19 cellular contexts compared by ENCODE assay signal in genomic region chr3:27194494-27194893, GRCh38.
A peak's percentile ranks its signal among the peaks of the same experiment; 100 is the strongest.
DNase-seq lines count a peak whose midpoint lies in the region; ATAC-seq, FAIRE-seq and TF ChIP-seq lines count a peak whose summit lies in the region.
"Had no signal": no experiment of that assay in that cellular context is flagged by ENCODE, and none has a peak within 500 bp of the region (broad histone marks: within the 10 kb centered on the region; RNA-seq: fewer than 3 reads in every experiment).

No MANE protein-coding gene starts in this region.

- H2BK12ac ChIP-seq in mesenchymal stem cell (ENCODE audit: low read length in 2 of 2), result no peak overlapping the region

- no peaks in the 10 kb centered on the region for H3K4me1 Mint-ChIP-seq in stimulated activated naive B cell treated with anti-CD40 and anti-IgM and Interleukin-4, amounts not matched to agents 10 μg/mL and 1 μg/mL and 100 μg/mL, for 72 hours

- peaks cover 4 to 12% of the 10 kb centered on the region in 2 donors for H3K9me3 Mint-ChIP-seq in stimulated activated naive B cell treated with anti-CD40 and anti-IgM and Interleukin-4, amounts not matched to agents 10 μg/mL and 1 μg/mL and 100 μg/mL, for 72 hours

- H3K4me2 ChIP-seq in A549 (peak overlapping the region; percentile 58), PC-9 (peak overlapping the region; percentile 46), mesenchymal stem cell (ENCODE audit: low read length, poor library complexity, severe bottlenecking) (no peak overlapping the region), hepatocyte (no peak overlapping the region)
- H3K4me2 ChIP-seq: BLaER1 treated with 17β-estradiol and CSF1 and Interleukin-3, amounts not matched to agents 10 nM and 100 nM had no signal

- TSS peak; percentile 71 for BruUV-seq in PC-9 (replicated peaks; lab: Mats Ljungman, UMichigan)

- H3F3A ChIP-seq in PC-9 (ENCODE audit: insufficient read depth, low read depth), result peaks cover 11% of the 10 kb centered on the region; the same call in 1 of the 2 replicates

- H3K36me3 ChIP-seq in PC-9 (ENCODE audit: low read depth) (no peaks in the 10 kb centered on the region), mesenchymal stem cell (ENCODE audit: control insufficient read depth in 1 of 2, insufficient read depth in 2 of 2, low read depth in 1 of 2, low read length in 2 of 2) (peaks cover 0 to 75% of the 10 kb centered on the region in 2 experiments), hepatocyte (replicated peaks; ENCODE audit: insufficient read depth, low read depth) (no peaks in the 10 kb centered on the region)
- H3K36me3 ChIP-seq: Peyer's patch had no signal

- CTCF ChIA-PET in A549 (lab: Yijun Ruan, JAX) (no interaction called here), PC-9 (lab: Charles Lee) (no interaction called here)

- H3K4me1 ChIP-seq in A549, result peaks cover 19% of the 10 kb centered on the region
- H3K4me1 ChIP-seq in PC-9 (replicated peaks; ENCODE audit: insufficient read depth), result peaks cover 17% of the 10 kb centered on the region
- H3K4me1 ChIP-seq in mesenchymal stem cell (ENCODE audit: control insufficient read depth, insufficient read depth, low read depth, low read length), result no peaks in the 10 kb centered on the region
- H3K4me1 ChIP-seq in hepatocyte (ENCODE audit: insufficient read depth), result no peaks in the 10 kb centered on the region
- H3K4me1 ChIP-seq: BLaER1 treated with 17β-estradiol and CSF1 and Interleukin-3, amounts not matched to agents 10 nM and 100 nM; Peyer's patch had no signal

- no peaks in the 10 kb centered on the region for H3K79me2 ChIP-seq in PC-9 (ENCODE audit: low read depth)
- H3K79me2 ChIP-seq in hepatocyte, result no peaks in the 10 kb centered on the region

- POLR2A ChIA-PET in A549 (lab: Yijun Ruan, JAX), result no interaction called here
- POLR2A ChIA-PET in PC-9 (lab: Charles Lee; ENCODE audit: unreplicated experiment), result no interaction called here

- no peak overlapping the region for H3K4ac ChIP-seq in mesenchymal stem cell (ENCODE audit: low read depth in 1 of 2, low read length in 2 of 2)

- no peak for TF ChIP-seq POLR2A in A549 (IDR thresholded peaks at IDR 0.05; ENCODE audit: low read length)

- H3K9me2 ChIP-seq in PC-9 (ENCODE audit: insufficient read depth), result no peaks in the 10 kb centered on the region
- H3K9me2 ChIP-seq in hepatocyte (replicated peaks; ENCODE audit: insufficient read depth), result no peaks in the 10 kb centered on the region

- H4K8ac ChIP-seq in mesenchymal stem cell (ENCODE audit: low read length), result no peak overlapping the region

- H3K18ac ChIP-seq in mesenchymal stem cell (ENCODE audit: low read depth in 1 of 2, low read length in 2 of 2), result no peak overlapping the region

- H3K14ac ChIP-seq in mesenchymal stem cell (ENCODE audit: low read length in 2 of 2), result no peak overlapping the region

- H3K4me3 Mint-ChIP-seq in stimulated activated naive B cell treated with anti-CD40 and anti-IgM and Interleukin-4, amounts not matched to agents 10 μg/mL and 1 μg/mL and 100 μg/mL, for 72 hours, result no peak overlapping the region

- no peak overlapping the region for H4K91ac ChIP-seq in mesenchymal stem cell (ENCODE audit: low read length)

- peak overlapping the region; percentile 66 to 76 for H3K27ac ChIP-seq in A549
- H3K27ac ChIP-seq in PC-9, result peak overlapping the region; percentile 75
- peak overlapping the region; percentile 61 for H3K27ac ChIP-seq in mesenchymal stem cell (ENCODE audit: low read length, poor library complexity, severe bottlenecking)
- H3K27ac ChIP-seq in hepatocyte, result no peak overlapping the region
- H3K27ac ChIP-seq: 22Rv1; BLaER1 treated with 17β-estradiol and CSF1 and Interleukin-3, amounts not matched to agents 10 nM and 100 nM; Peyer's patch had no signal

- ATAC-seq in A549, result peak in 1 of 2 experiments; percentile 19; a peak in 1 of 6 replicates
- no peak for ATAC-seq in stimulated activated naive B cell treated with anti-CD40 and anti-IgM and Interleukin-4, amounts not matched to agents 10 μg/mL and 1 μg/mL and 100 μg/mL, for 72 hours (replicated peaks)

- no peak overlapping the region for H3K9ac ChIP-seq in mesenchymal stem cell (ENCODE audit: low read length)
- H3K9ac ChIP-seq: BLaER1 treated with 17β-estradiol and CSF1 and Interleukin-3, amounts not matched to agents 10 nM and 100 nM had no signal

- in situ Hi-C loops in astrocyte of the spinal cord (cut with HindIII; ENCODE audit: low sequenced_read_pairs), result no loop called here

- H3K27me3 Mint-ChIP-seq in stimulated activated naive B cell treated with anti-CD40 and anti-IgM and Interleukin-4, amounts not matched to agents 10 μg/mL and 1 μg/mL and 100 μg/mL, for 72 hours, result no peaks in the 10 kb centered on the region

- no peaks in the 10 kb centered on the region for H4K20me1 ChIP-seq in PC-9 (ENCODE audit: insufficient read depth)
- no peaks in the 10 kb centered on the region for H4K20me1 ChIP-seq in hepatocyte (ENCODE audit: insufficient read depth, poor library complexity, severe bottlenecking)
- H4K20me1 ChIP-seq: BLaER1 treated with 17β-estradiol and CSF1 and Interleukin-3, amounts not matched to agents 10 nM and 100 nM had no signal

- no peak for DNase-seq in A549 (ENCODE audit: low read depth in 1 of 2, low spot score in 1 of 2)
- no peak for DNase-seq in PC-9
- DNase-seq in astrocyte of the spinal cord (ENCODE audit: low read depth, low spot score), result peak; percentile 31
- DNase-seq in mesenchymal stem cell, result peak; percentile 10
- no peak for DNase-seq in stimulated activated naive B cell treated with anti-CD40 and anti-IgM and Interleukin-4, amounts not matched to agents 10 μg/mL and 1 μg/mL and 100 μg/mL, for 72 hours
- DNase-seq in Kasumi-1 (lab: John Stamatoyannopoulos, UW), result no peak
- no peak for DNase-seq in activated CD8-positive, alpha-beta memory T cell treated with anti-CD3 and anti-CD28 coated beads for 24 hours
- DNase-seq in hepatocyte (ENCODE audit: low spot score), result no peak
- DNase-seq: GF-D8, GOT3, KG1, NCI-H1092 treated with DMSO at 0.1 percent for 48 hours, NCI-H2081 treated with DMSO at 0.1 percent for 48 hours, Peyer's patch, Right ventricle myocardium superior had no signal

- no peak overlapping the region for H2AK5ac ChIP-seq in mesenchymal stem cell (ENCODE audit: low read length, severe bottlenecking)

- H2BK5ac ChIP-seq in mesenchymal stem cell (ENCODE audit: low read depth, low read length, poor library complexity, severe bottlenecking), result no peak overlapping the region

- H2BK120ac ChIP-seq in mesenchymal stem cell (ENCODE audit: low read depth, low read length), result no peak overlapping the region

- H3K4me3 ChIP-seq in A549, result no peak overlapping the region
- H3K4me3 ChIP-seq in PC-9, result no peak overlapping the region
- no peak overlapping the region for H3K4me3 ChIP-seq in astrocyte of the spinal cord (ENCODE audit: low read depth, low read length)
- no peak overlapping the region for H3K4me3 ChIP-seq in mesenchymal stem cell (ENCODE audit: insufficient read depth in 1 of 2, low read depth in 1 of 2, low read length in 2 of 2)
- H3K4me3 ChIP-seq in hepatocyte, result no peak overlapping the region
- H3K4me3 ChIP-seq: BLaER1 treated with 17β-estradiol and CSF1 and Interleukin-3, amounts not matched to agents 10 nM and 100 nM; Peyer's patch had no signal

- H2BK15ac ChIP-seq in mesenchymal stem cell (ENCODE audit: low read depth, poor library complexity, severe bottlenecking), result no peak overlapping the region

- no peak overlapping the region for H3K23ac ChIP-seq in mesenchymal stem cell (ENCODE audit: low read length in 2 of 2)

- intact Hi-C loops in PC-9 (cut with micrococcal nuclease; ENCODE audit: unreplicated experiment), result loop anchor here (2.0 to 10.0 kb wide), 2 partner anchors 24 to 340 kb away; no protein-coding TSS in a partner anchor

- no peaks in the 10 kb centered on the region for H3K27me3 ChIP-seq in PC-9 (ENCODE audit: insufficient read depth, low read depth)
- H3K27me3 ChIP-seq in mesenchymal stem cell (ENCODE audit: control insufficient read depth in 1 of 2, insufficient read depth in 1 of 2, low read length in 2 of 2), result no peaks in the 10 kb centered on the region
- no peaks in the 10 kb centered on the region for H3K27me3 ChIP-seq in hepatocyte
- H3K27me3 ChIP-seq: BLaER1 treated with 17β-estradiol and CSF1 and Interleukin-3, amounts not matched to agents 10 nM and 100 nM; Peyer's patch had no signal

- H2AFZ ChIP-seq in PC-9 (peak overlapping the region; percentile 73), mesenchymal stem cell (ENCODE audit: low read depth, low read length) (no peak overlapping the region), hepatocyte (no peak overlapping the region)

- H3K36me3 Mint-ChIP-seq in stimulated activated naive B cell treated with anti-CD40 and anti-IgM and Interleukin-4, amounts not matched to agents 10 μg/mL and 1 μg/mL and 100 μg/mL, for 72 hours, result peaks cover 1 to 4% of the 10 kb centered on the region in 2 donors

- H3K9me3 ChIP-seq in A549 (no peaks in the 10 kb centered on the region; the same call in 2 of the 3 replicates), PC-9 (ENCODE audit: insufficient read depth, low read depth) (no peaks in the 10 kb centered on the region), mesenchymal stem cell (ENCODE audit: control insufficient read depth, low read length) (peaks cover 6% of the 10 kb centered on the region), hepatocyte (ENCODE audit: low read depth) (no peaks in the 10 kb centered on the region)
- H3K9me3 ChIP-seq: Peyer's patch had no signal

- TF ChIP-seq CTCF in A549 (IDR thresholded peaks at IDR 0.05), result no peak
- TF ChIP-seq CTCF in PC-9 (conservative IDR thresholded peaks at IDR 0.05), result no peak
- TF ChIP-seq CTCF in astrocyte of the spinal cord (IDR thresholded peaks at IDR 0.05; ENCODE audit: low read depth, low read length), result no peak
- TF ChIP-seq CTCF in hepatocyte (IDR thresholded peaks at IDR 0.05; ENCODE audit: poor library complexity), result no peak

- no peak for TF ChIP-seq RAD21 in A549 (conservative IDR thresholded peaks at IDR 0.05 in 1 of 2, IDR thresholded peaks at IDR 0.05 in 1 of 2)

- no peak for FAIRE-seq in A549 (lab: Jason Lieb, UNC)
- FAIRE-seq: GM12891, GM18507 had no signal

- no peak overlapping the region for H3K27ac Mint-ChIP-seq in stimulated activated naive B cell treated with anti-CD40 and anti-IgM and Interleukin-4, amounts not matched to agents 10 μg/mL and 1 μg/mL and 100 μg/mL, for 72 hours

- no peak for TF ChIP-seq EP300 in A549 (IDR thresholded peaks at IDR 0.05)

- H3K79me1 ChIP-seq in mesenchymal stem cell (replicated peaks; ENCODE audit: low read length, poor library complexity, severe bottlenecking), result no peaks in the 10 kb centered on the region

TF ChIP-seq in A549, 52 proteins besides CTCF, POLR2A, EP300 and RAD21 (continues in another document):
- TF ChIP-seq MYC (IDR thresholded peaks at IDR 0.05; ENCODE audit: borderline replicate concordance, low read length) (no peak), TFCP2L1 (CRISPR knock-in tag; IDR thresholded peaks at IDR 0.05) (no peak), NFE2L2 (conservative IDR thresholded peaks at IDR 0.05; ENCODE audit: low read length) (no peak), ZC3H11A (IDR thresholded peaks at IDR 0.05) (no peak), NR3C1 (IDR thresholded peaks at IDR 0.05) (no peak), KDM5A (IDR thresholded peaks at IDR 0.05) (no peak)

Comparison
In these comparisons a context has a peak if more than half of its experiments do, and no peak if none do; other contexts are left out.
1. DNase-seq: peak in astrocyte of the spinal cord (single experiment) and mesenchymal stem cell (single experiment); none in A549 (0 of 2), PC-9 (0 of 2), stimulated activated naive B cell treated with anti-CD40 and anti-IgM and Interleukin-4, amounts not matched to agents 10 μg/mL and 1 μg/mL and 100 μg/mL, for 72 hours (single experiment), Kasumi-1 (0 of 2), activated CD8-positive, alpha-beta memory T cell treated with anti-CD3 and anti-CD28 coated beads for 24 hours (single experiment) and hepatocyte (single experiment).
2. H3K4me2 ChIP-seq: peak in A549 (single experiment) and PC-9 (single experiment); none in mesenchymal stem cell (single experiment) and hepatocyte (single experiment).